Comparison of ENCODE assay signal across 8 cellular contexts in the genomic region with DNA sequence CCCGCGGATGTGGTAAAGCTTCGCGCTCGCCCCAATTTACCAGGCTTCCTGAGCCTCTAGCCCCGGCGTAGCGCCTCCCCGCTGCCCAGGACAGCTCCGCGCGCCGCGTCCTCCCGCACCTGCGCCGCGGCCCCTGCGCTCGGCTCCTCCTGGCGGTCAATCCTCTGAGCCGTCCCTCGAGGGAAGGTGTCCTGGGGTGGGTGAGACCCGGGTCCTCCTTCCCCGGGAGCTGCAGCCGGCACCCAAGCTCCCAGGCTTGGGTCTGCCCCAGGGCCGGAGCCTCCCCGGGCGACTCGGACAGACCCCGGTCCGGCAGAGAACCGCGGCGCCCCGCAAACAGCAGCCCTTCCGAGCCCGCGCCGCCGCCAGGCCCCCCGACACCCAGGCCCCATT. TPM values are rescaled to one million over a fixed set of nuclear protein-coding genes. Genes with fewer than 3 reads are reported as not detected.
DNase-seq lines count a peak whose midpoint lies in the region; ATAC-seq and TF ChIP-seq lines count a peak whose summit lies in the region.

No MANE protein-coding gene starts in this region.

- 2% methylated on average over 13 of the region's 42 CpGs; no CpG with 5 or more reads in 1 of the 2 donors for WGBS in transverse colon (ENCODE audit: low coverage in 1 of 2), 2 donors

- DNase-seq in BJ (ENCODE audit: low read depth): no peak
- DNase-seq in Panc1 (ENCODE audit: low read depth, low spot score): no peak
- DNase-seq in activated T-helper 2 cell treated with anti-CD3 and anti-CD28 coated beads, Interferon-gamma antibody, Interleukin-2, Interleukin-4, amounts not matched to agents 10 μg/mL and 5 μg/mL and 100 μg/mL, durations not matched to agents 14 hours and 24 hours and 36 hours (ENCODE audit: low spot score): peak; percentile 81
- DNase-seq in foreskin keratinocyte: peak; percentile 54 to 76
- DNase-seq in omental fat pad (ENCODE audit: low spot score): peak; percentile 46
- peak; percentile 83 for DNase-seq in transverse colon

- H3K4me1 ChIP-seq in Panc1 (ENCODE audit: control insufficient read depth, insufficient read depth, low read length) (peaks cover 6% of the 10 kb centered on the region; the same call in 1 of the 2 replicates), foreskin keratinocyte (peaks cover 13% of the 10 kb centered on the region), transverse colon (peaks cover 0 to 30% (median 17%) of the 10 kb centered on the region in 4 donors)

- H3K4me3 Mint-ChIP-seq in activated T-helper 2 cell treated with anti-CD3 and anti-CD28 coated beads, Interferon-gamma antibody, Interleukin-2, Interleukin-4, amounts not matched to agents 10 μg/mL and 5 μg/mL and 100 μg/mL, durations not matched to agents 14 hours and 24 hours and 36 hours (ENCODE audit: low read depth): peak overlapping the region; percentile 91

- H3K27ac ChIP-seq in Panc1 (ENCODE audit: low read length) (peak overlapping the region; percentile 23; the same call in 1 of the 2 replicates), foreskin keratinocyte (peak overlapping the region; percentile 39), transverse colon (peak overlapping the region; percentile 86 to 90 (median 89))

- POLR2A ChIA-PET in BJ (lab: Charles Lee): no interaction called here
- POLR2A ChIA-PET in Panc1 (lab: Charles Lee): interaction anchor here (0.6 kb wide), 1 partner anchor 1218 kb away, joined by 4 read pairs; no protein-coding TSS in a partner anchor

- peaks cover 64% of the 10 kb centered on the region for H3K4me1 Mint-ChIP-seq in activated T-helper 2 cell treated with anti-CD3 and anti-CD28 coated beads, Interferon-gamma antibody, Interleukin-2, Interleukin-4, amounts not matched to agents 10 μg/mL and 5 μg/mL and 100 μg/mL, durations not matched to agents 14 hours and 24 hours and 36 hours (ENCODE audit: low read depth)

- in situ Hi-C loops in Panc1 (cut with HindIII; ENCODE audit: low pct_unique_long_range_greater_than_20kb, low sequenced_read_pairs): no loop called here
- in situ Hi-C loops in transverse colon (cut with MboI; ENCODE audit: low pct_ligation_motif_present in 1 of 4, low pct_unique_long_range_greater_than_20kb in 1 of 4, low sequenced_read_pairs in 3 of 4): loop anchor here in 1 of 4 donors (10.0 kb wide), 1 partner anchor 155 kb away; no protein-coding TSS in a partner anchor

- TF ChIP-seq CTCF in BJ (IDR thresholded peaks at IDR 0.05; ENCODE audit: insufficient read depth, low read depth, low read length) (peak; percentile 58), Panc1 (IDR thresholded peaks at IDR 0.05) (peak; percentile 87), foreskin keratinocyte (conservative IDR thresholded peaks at IDR 0.05) (peak; percentile 83), omental fat pad (IDR thresholded peaks at IDR 0.05) (no peak), transverse colon (IDR thresholded peaks at IDR 0.05) (peak; percentile 41 to 76 (median 51))

- peak overlapping the region; percentile 87 for H3K27ac Mint-ChIP-seq in activated T-helper 2 cell treated with anti-CD3 and anti-CD28 coated beads, Interferon-gamma antibody, Interleukin-2, Interleukin-4, amounts not matched to agents 10 μg/mL and 5 μg/mL and 100 μg/mL, durations not matched to agents 14 hours and 24 hours and 36 hours

- intact Hi-C loops in Panc1 (cut with micrococcal nuclease; ENCODE audit: unreplicated experiment) (loop anchor here (5.0 kb wide), 1 partner anchor 157 kb away; no protein-coding TSS in a partner anchor), transverse colon (cut with DNase I; ENCODE audit: low total_unique reads) (no loop called here)
- intact Hi-C loops in activated T-helper 2 cell treated with anti-CD3 and anti-CD28 coated beads, Interferon-gamma antibody, Interleukin-2, Interleukin-4, amounts not matched to agents 10 μg/mL and 5 μg/mL and 100 μg/mL, durations not matched to agents 14 hours and 24 hours and 36 hours (cut with micrococcal nuclease): no loop called here

- peaks cover 37% of the 10 kb centered on the region for H3K36me3 Mint-ChIP-seq in activated T-helper 2 cell treated with anti-CD3 and anti-CD28 coated beads, Interferon-gamma antibody, Interleukin-2, Interleukin-4, amounts not matched to agents 10 μg/mL and 5 μg/mL and 100 μg/mL, durations not matched to agents 14 hours and 24 hours and 36 hours (ENCODE audit: low read depth)

- no peak for TF ChIP-seq EP300 in transverse colon (IDR thresholded peaks at IDR 0.05; ENCODE audit: low read depth)

- H3K27me3 ChIP-seq in BJ (ENCODE audit: control insufficient read depth, insufficient read depth, low read length) (no peaks in the 10 kb centered on the region), Panc1 (ENCODE audit: control insufficient read depth, insufficient read depth, low read length) (peaks cover 12% of the 10 kb centered on the region), foreskin keratinocyte (no peaks in the 10 kb centered on the region), transverse colon (no peaks in the 10 kb centered on the region)

- no peaks in the 10 kb centered on the region for H3K36me3 ChIP-seq in BJ (ENCODE audit: control insufficient read depth, insufficient read depth, low read length)
- H3K36me3 ChIP-seq in Panc1 (ENCODE audit: control insufficient read depth, insufficient read depth, low read length): 0 out of 2 replicates have a peak, but pooled peaks cover 3% of the 10 kb centered on the region
- H3K36me3 ChIP-seq in transverse colon: no peaks in the 10 kb centered on the region

- BruUV-seq in Panc1 (replicated peaks; lab: Mats Ljungman, UMichigan): no TSS peak

- ATAC-seq in GM18873 (IDR thresholded peaks at IDR 0.05; ENCODE audit: low FRiP score, unreplicated experiment) (peak; percentile 44), HG03108 (IDR thresholded peaks at IDR 0.05; ENCODE audit: unreplicated experiment) (peak; percentile 41), Panc1 (peak; percentile 76), foreskin keratinocyte (peak; percentile 60), omental fat pad (ENCODE audit: low FRiP score) (peak; percentile 57)

- peak overlapping the region; percentile 60 for H3K4me3 ChIP-seq in BJ (ENCODE audit: low read depth, low read length)
- H3K4me3 ChIP-seq in Panc1 (ENCODE audit: low read depth in 2 of 2, low read length in 2 of 2): peak overlapping the region; percentile 74 to 79
- peak overlapping the region; percentile 70 to 98 (median 83) for H3K4me3 ChIP-seq in transverse colon

- H3K27me3 Mint-ChIP-seq in activated T-helper 2 cell treated with anti-CD3 and anti-CD28 coated beads, Interferon-gamma antibody, Interleukin-2, Interleukin-4, amounts not matched to agents 10 μg/mL and 5 μg/mL and 100 μg/mL, durations not matched to agents 14 hours and 24 hours and 36 hours (ENCODE audit: low read depth): no peaks in the 10 kb centered on the region

- CTCF ChIA-PET in BJ (lab: Yijun Ruan, JAX): interaction anchor here (0.5 to 7.3 kb wide), 24 partner anchors 10 to 166 kb away, joined by 3 to 106 read pairs (median 4); no protein-coding TSS in a partner anchor
- CTCF ChIA-PET in Panc1 (lab: Charles Lee): interaction anchor here (0.5 to 2.2 kb wide), 5 partner anchors 91 to 1422 kb away, joined by 3 to 10 read pairs (median 5); no protein-coding TSS in a partner anchor

- no peaks in the 10 kb centered on the region for H3K9me3 Mint-ChIP-seq in activated T-helper 2 cell treated with anti-CD3 and anti-CD28 coated beads, Interferon-gamma antibody, Interleukin-2, Interleukin-4, amounts not matched to agents 10 μg/mL and 5 μg/mL and 100 μg/mL, durations not matched to agents 14 hours and 24 hours and 36 hours

- H3K9me3 ChIP-seq in Panc1 (ENCODE audit: control insufficient read depth, insufficient read depth, low read depth, low read length): no peaks in the 10 kb centered on the region
- no peaks in the 10 kb centered on the region for H3K9me3 ChIP-seq in transverse colon

- no peak for TF ChIP-seq POLR2A in transverse colon (IDR thresholded peaks at IDR 0.05)

RNA-seq across cellular contexts. Expression of a gene that starts 0.5 kb away (rescaled TPM):
- polyA plus RNA-seq in BJ (2011; rRNA removed) (26.5 and 27.1 TPM in 2 replicates), foreskin keratinocyte (11.2 and 11.5 TPM in 2 replicates)
- polyA minus RNA-seq in BJ (2011; rRNA and poly(A)+ RNA removed): 22.8 and 23.2 TPM in 2 replicates
- total RNA-seq in Panc1 (2021; ENCODE audit: unreplicated experiment) (9.2 TPM), foreskin keratinocyte (39.1 and 41.9 TPM in 2 replicates), omental fat pad (1 to 10 TPM; 4.3 to 8.6 (median 7.1) TPM), transverse colon (10 to 100 TPM in 1 of 4 donors, 1 to 10 TPM in 3; 6.7 to 20.6 (median 8.0) TPM)
- polyA plus RNA-seq in Panc1 (2012; ENCODE audit: insufficient read length): 3.1 TPM
- total RNA-seq in activated T-helper 2 cell treated with anti-CD3 and anti-CD28 coated beads, Interferon-gamma antibody, Interleukin-2, Interleukin-4, amounts not matched to agents 10 μg/mL and 5 μg/mL and 100 μg/mL, durations not matched to agents 14 hours and 24 hours and 36 hours: 74.2 and 76.2 TPM in 2 replicates

Comparison
In these comparisons a context has a peak if more than half of its experiments do, and no peak if none do; other contexts are left out.
1. DNase-seq: peak in activated T-helper 2 cell treated with anti-CD3 and anti-CD28 coated beads, Interferon-gamma antibody, Interleukin-2, Interleukin-4, amounts not matched to agents 10 μg/mL and 5 μg/mL and 100 μg/mL, durations not matched to agents 14 hours and 24 hours and 36 hours (single experiment), foreskin keratinocyte (2 of 2), omental fat pad (single experiment) and transverse colon (single experiment); none in BJ (single experiment) and Panc1 (single experiment).
2. CTCF ChIP-seq: peak in BJ (single experiment), Panc1 (single experiment), foreskin keratinocyte (single experiment) and transverse colon (5 of 5); none in omental fat pad (0 of 3).
3. H3K27ac ChIP-seq: peak in every context shown above with its lines; median percentile 89 in transverse colon; 39 in foreskin keratinocyte; 23 in Panc1.
4. Peak in every context shown above with its lines, with median percentiles within 50 percentile points of each other: H3K4me3 ChIP-seq and ATAC-seq.